1 cellular context compared by ENCODE assay signal in the genomic region with DNA sequence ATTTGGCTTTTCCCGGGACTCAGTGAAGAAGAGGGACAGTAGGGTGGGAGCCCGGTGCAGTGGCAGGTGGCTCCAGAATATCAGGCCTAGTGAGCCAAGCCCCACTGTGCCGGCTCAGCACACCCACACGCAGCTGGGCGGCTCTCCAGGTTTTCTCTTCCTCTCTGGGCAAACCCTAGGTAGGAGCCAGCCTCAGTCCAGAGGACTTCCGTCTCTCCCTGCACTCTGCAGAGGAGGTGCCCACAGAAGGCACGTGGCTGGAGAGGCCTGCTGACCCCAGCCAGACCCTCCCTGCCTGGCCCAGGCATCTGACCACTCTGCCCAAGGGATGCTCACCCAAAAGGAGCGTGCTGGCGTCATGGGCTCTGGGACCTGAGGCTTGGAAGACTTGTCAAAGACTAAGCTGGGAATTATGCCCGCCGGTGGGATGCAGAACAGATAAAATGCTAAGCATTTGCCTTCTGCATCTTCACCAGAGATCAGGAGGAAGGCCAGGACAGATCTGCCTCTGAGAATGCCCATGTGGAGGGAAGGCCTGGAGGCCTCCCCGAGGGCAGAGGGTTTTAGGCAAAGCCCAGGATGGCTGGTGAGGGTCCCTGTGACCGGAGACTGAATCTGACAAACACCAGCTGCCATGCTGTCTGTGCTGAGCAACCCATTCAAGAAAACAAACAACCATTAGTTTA.
TF ChIP-seq lines count a peak whose summit lies in the region.

No MANE protein-coding gene starts in this region.

TF ChIP-seq in SK-N-SH treated with all-trans-retinoic acid at 6 μM for 48 hours, 23 proteins besides CTCF, POLR2A, EP300 and RAD21 (continued from another document):
- TF ChIP-seq, protein P1, sequence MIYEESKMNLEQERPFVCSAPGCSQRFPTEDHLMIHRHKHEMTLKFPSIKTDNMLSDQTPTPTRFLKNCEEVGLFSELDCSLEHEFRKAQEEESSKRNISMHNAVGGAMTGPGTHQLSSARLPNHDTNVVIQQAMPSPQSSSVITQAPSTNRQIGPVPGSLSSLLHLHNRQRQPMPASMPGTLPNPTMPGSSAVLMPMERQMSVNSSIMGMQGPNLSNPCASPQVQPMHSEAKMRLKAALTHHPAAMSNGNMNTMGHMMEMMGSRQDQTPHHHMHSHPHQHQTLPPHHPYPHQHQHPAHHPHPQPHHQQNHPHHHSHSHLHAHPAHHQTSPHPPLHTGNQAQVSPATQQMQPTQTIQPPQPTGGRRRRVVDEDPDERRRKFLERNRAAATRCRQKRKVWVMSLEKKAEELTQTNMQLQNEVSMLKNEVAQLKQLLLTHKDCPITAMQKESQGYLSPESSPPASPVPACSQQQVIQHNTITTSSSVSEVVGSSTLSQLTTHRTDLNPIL (CRISPR knock-in tag; IDR thresholded peaks at IDR 0.05; ENCODE audit: low read depth) = no peak
- TF ChIP-seq ZC3H10 (CRISPR knock-in tag; IDR thresholded peaks at IDR 0.05) = no peak
- no peak for TF ChIP-seq SNAI2 (CRISPR knock-in tag; IDR thresholded peaks at IDR 0.05)
- TF ChIP-seq ESRRG (CRISPR knock-in tag; IDR thresholded peaks at IDR 0.05) = no peak
- TF ChIP-seq GLIS3 (CRISPR knock-in tag; IDR thresholded peaks at IDR 0.05) = no peak
- TF ChIP-seq TCF4 (CRISPR knock-in tag; IDR thresholded peaks at IDR 0.05; ENCODE audit: borderline replicate concordance) = no peak
- TF ChIP-seq ZFP30 (CRISPR knock-in tag; IDR thresholded peaks at IDR 0.05) = no peak
- TF ChIP-seq BACH2 (CRISPR knock-in tag; IDR thresholded peaks at IDR 0.05; ENCODE audit: borderline replicate concordance) = no peak
- TF ChIP-seq, protein P2, sequence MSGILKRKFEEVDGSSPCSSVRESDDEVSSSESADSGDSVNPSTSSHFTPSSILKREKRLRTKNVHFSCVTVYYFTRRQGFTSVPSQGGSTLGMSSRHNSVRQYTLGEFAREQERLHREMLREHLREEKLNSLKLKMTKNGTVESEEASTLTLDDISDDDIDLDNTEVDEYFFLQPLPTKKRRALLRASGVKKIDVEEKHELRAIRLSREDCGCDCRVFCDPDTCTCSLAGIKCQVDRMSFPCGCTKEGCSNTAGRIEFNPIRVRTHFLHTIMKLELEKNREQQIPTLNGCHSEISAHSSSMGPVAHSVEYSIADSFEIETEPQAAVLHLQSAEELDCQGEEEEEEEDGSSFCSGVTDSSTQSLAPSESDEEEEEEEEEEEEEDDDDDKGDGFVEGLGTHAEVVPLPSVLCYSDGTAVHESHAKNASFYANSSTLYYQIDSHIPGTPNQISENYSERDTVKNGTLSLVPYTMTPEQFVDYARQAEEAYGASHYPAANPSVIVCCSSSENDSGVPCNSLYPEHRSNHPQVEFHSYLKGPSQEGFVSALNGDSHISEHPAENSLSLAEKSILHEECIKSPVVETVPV (CRISPR knock-in tag; IDR thresholded peaks at IDR 0.05) = no peak
- no peak for TF ChIP-seq ZNF8 (CRISPR knock-in tag; IDR thresholded peaks at IDR 0.05)
